In the genomic region with DNA sequence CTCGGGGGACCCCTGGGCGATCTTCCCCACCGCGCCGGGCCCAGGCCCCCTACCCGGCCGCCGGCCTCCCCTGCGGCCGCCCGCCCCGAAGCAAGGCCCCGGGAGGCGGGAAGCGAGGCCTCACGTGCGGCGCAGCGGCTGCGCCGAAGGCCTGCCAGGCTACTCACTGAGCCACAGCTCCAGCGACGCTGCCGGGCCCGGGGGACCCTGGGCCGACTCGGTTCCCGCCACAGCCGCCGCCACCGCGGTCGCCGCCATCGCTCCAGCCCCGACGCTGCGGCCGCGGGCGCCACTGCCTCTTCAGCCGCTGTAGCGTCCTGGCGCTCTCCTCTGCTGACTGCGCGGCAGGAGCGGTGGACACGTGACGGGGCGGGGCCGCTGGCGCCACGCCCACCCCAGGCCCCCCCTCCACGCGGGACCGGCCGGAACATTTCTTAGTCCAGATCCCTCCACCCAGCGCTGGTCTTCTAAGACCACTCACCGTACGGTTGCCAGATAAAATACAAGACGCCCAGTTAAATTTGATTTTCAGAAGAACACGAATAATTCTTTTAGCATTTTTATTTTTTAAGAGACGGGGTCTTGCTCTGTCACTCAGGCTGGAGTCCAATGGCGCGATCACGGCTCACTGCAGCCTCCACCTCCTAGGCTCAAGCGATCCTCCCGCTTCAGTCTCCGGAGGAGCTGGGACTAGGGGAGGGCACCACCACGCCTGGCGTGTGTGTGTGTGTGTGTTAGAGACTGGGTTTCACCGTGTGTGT, we compare ENCODE assay signal across 8 cellular contexts. TPM values are rescaled to one million over a fixed set of nuclear protein-coding genes. Genes with fewer than 3 reads are reported as not detected.
DNase-seq lines count a peak whose midpoint lies in the region; ATAC-seq and TF ChIP-seq lines count a peak whose summit lies in the region.

A gene with protein sequence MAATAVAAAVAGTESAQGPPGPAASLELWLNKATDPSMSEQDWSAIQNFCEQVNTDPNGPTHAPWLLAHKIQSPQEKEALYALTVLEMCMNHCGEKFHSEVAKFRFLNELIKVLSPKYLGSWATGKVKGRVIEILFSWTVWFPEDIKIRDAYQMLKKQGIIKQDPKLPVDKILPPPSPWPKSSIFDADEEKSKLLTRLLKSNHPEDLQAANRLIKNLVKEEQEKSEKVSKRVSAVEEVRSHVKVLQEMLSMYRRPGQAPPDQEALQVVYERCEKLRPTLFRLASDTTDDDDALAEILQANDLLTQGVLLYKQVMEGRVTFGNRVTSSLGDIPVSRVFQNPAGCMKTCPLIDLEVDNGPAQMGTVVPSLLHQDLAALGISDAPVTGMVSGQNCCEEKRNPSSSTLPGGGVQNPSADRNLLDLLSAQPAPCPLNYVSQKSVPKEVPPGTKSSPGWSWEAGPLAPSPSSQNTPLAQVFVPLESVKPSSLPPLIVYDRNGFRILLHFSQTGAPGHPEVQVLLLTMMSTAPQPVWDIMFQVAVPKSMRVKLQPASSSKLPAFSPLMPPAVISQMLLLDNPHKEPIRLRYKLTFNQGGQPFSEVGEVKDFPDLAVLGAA (minus strand): TSS at position 341 of the 761 bp plus-strand sequence. CDS start 83 bp downstream, at position 258.

- H3K4me3 Mint-ChIP-seq in activated T-cell treated with anti-CD3 and anti-CD28 coated beads, Interleukin-2, amount 50 U/mL, for 24 hours: peak within 1 kb of the TSS; percentile 81

- no peak for TF ChIP-seq CTCF in PC-3 (conservative IDR thresholded peaks at IDR 0.05; ENCODE audit: low read depth, low read length)

- no peaks in the 10 kb centered on the region for H3K9me3 ChIP-seq in PC-3 (ENCODE audit: low read length)
- H3K9me3 ChIP-seq in esophagus (ENCODE audit: control insufficient read depth in 2 of 2, insufficient read depth in 1 of 2, low read depth in 1 of 2, low read length in 1 of 2): no peaks in the 10 kb centered on the region
- H3K9me3 ChIP-seq in mucosa of stomach (ENCODE audit: control insufficient read depth, low read length): no peaks in the 10 kb centered on the region

- H3K27ac Mint-ChIP-seq in activated T-cell treated with anti-CD3 and anti-CD28 coated beads, Interleukin-2, amount 50 U/mL, for 24 hours: peak within 1 kb of the TSS; percentile 92

- H3K9me2 ChIP-seq in PC-3 (replicated peaks; ENCODE audit: low read length): no peaks in the 10 kb centered on the region

- H3K4me1 ChIP-seq in PC-3 (ENCODE audit: insufficient read depth, low read length): peaks cover 7% of the 10 kb centered on the region; the same call in 1 of the 2 replicates
- H3K4me1 ChIP-seq in esophagus (ENCODE audit: control insufficient read depth in 2 of 2, insufficient read depth in 2 of 2, low read length in 1 of 2): peaks cover 0 to 14% of the 10 kb centered on the region in 2 donors
- peaks cover 17% of the 10 kb centered on the region for H3K4me1 ChIP-seq in mucosa of stomach (ENCODE audit: control insufficient read depth, insufficient read depth, low read length)

- ATAC-seq in GM21390 (IDR thresholded peaks at IDR 0.05; ENCODE audit: unreplicated experiment) (peak; percentile 78), PC-3 (peak; percentile 80)

- TSS peak; percentile 22 for BruUV-seq in PC-3 (replicated peaks; lab: Mats Ljungman, UMichigan)

- CTCF ChIA-PET in PC-3 (lab: Charles Lee): no interaction called here

- H2AFZ ChIP-seq in PC-3 (ENCODE audit: low read length): peak within 1 kb of the TSS; percentile 89

- H3K9me3 Mint-ChIP-seq in activated T-cell treated with anti-CD3 and anti-CD28 coated beads, Interleukin-2, amount 50 U/mL, for 24 hours: no peaks in the 10 kb centered on the region

- peak within 1 kb of the TSS; percentile 91 for H3K4me2 ChIP-seq in PC-3 (ENCODE audit: low read length)

- WGBS in esophagus, 2 donors: 1% methylated on average over 43 to 72 of the region's 72 CpGs

- intact Hi-C loops in PC-3 (cut with micrococcal nuclease): loop anchor here (1.0 kb wide), 1 partner anchor 47 kb away; a partner anchor contains a TSS

- no peaks in the 10 kb centered on the region for H3K27me3 Mint-ChIP-seq in activated T-cell treated with anti-CD3 and anti-CD28 coated beads, Interleukin-2, amount 50 U/mL, for 24 hours

- peaks cover 41% of the 10 kb centered on the region for H3K79me2 ChIP-seq in PC-3 (ENCODE audit: low read length)

- H3K9ac ChIP-seq in PC-3 (ENCODE audit: low read length): peak within 1 kb of the TSS; percentile 63
- H3K9ac ChIP-seq in mucosa of stomach (ENCODE audit: low read length): peak within 1 kb of the TSS; percentile 71

- H3F3A ChIP-seq in PC-3 (ENCODE audit: low read length, unreplicated experiment): no peaks in the 10 kb centered on the region

- H3K27ac ChIP-seq in PC-3 (ENCODE audit: low read length) (no peak within 1 kb of the TSS), esophagus (ENCODE audit: low read depth in 2 of 2, low read length in 1 of 2) (peak within 1 kb of the TSS; percentile 74 to 81)

- H3K4me1 Mint-ChIP-seq in activated T-cell treated with anti-CD3 and anti-CD28 coated beads, Interleukin-2, amount 50 U/mL, for 24 hours (ENCODE audit: low read depth): peaks cover 53% of the 10 kb centered on the region

- H3K36me3 ChIP-seq in PC-3 (ENCODE audit: low read depth, low read length) (no peaks in the 10 kb centered on the region), esophagus (ENCODE audit: control insufficient read depth in 2 of 2, insufficient read depth in 2 of 2, low read length in 1 of 2) (no peaks in the 10 kb centered on the region), mucosa of stomach (ENCODE audit: control insufficient read depth, insufficient read depth, low read length) (no peaks in the 10 kb centered on the region)

- peak within 1 kb of the TSS; percentile 80 for H3K4me3 ChIP-seq in PC-3 (ENCODE audit: low read length)
- peak within 1 kb of the TSS; percentile 76 to 90 for H3K4me3 ChIP-seq in esophagus (ENCODE audit: low read depth in 1 of 2, low read length in 2 of 2)
- peak within 1 kb of the TSS; percentile 67 for H3K4me3 ChIP-seq in mucosa of stomach (ENCODE audit: low read length)

- H3K36me3 Mint-ChIP-seq in activated T-cell treated with anti-CD3 and anti-CD28 coated beads, Interleukin-2, amount 50 U/mL, for 24 hours (ENCODE audit: low read depth): peaks cover 55% of the 10 kb centered on the region

- POLR2A ChIA-PET in PC-3 (lab: Charles Lee; ENCODE audit: unreplicated experiment): interaction anchor here (0.6 kb wide), 1 partner anchor 85 kb away, joined by 4 read pairs; no protein-coding TSS in a partner anchor

- DNase-seq in Caki2 (ENCODE audit: low read depth) (peak; percentile 85), HuH-7 (ENCODE audit: low spot score) (peak; percentile 80), PC-3 (peak; percentile 70)
- peak; percentile 89 for DNase-seq in activated T-cell treated with anti-CD3 and anti-CD28 coated beads, Interleukin-2, amount 50 U/mL, for 24 hours
- peak; percentile 48 to 63 for DNase-seq in stimulated activated CD8-positive, alpha-beta memory T cell treated with anti-CD3 and anti-CD28 coated beads, Interleukin-4, amount 100 ng/mL, for 4 hours (ENCODE audit: low read depth in 2 of 2, low spot score in 1 of 2)

- H3K27me3 ChIP-seq in PC-3 (ENCODE audit: low read length): no peaks in the 10 kb centered on the region
- H3K27me3 ChIP-seq in esophagus (ENCODE audit: control insufficient read depth in 1 of 2, insufficient read depth in 2 of 2, low read length in 2 of 2): no peaks in the 10 kb centered on the region
- H3K27me3 ChIP-seq in mucosa of stomach (ENCODE audit: control insufficient read depth, insufficient read depth, low read length): no peaks in the 10 kb centered on the region

- H4K20me1 ChIP-seq in PC-3 (ENCODE audit: low read length): peaks cover 27% of the 10 kb centered on the region; the same call in 1 of the 2 replicates

- in situ Hi-C loops in Caki2 (cut with HindIII; ENCODE audit: low pct_unique_long_range_greater_than_20kb, low sequenced_read_pairs): no loop called here

RNA-seq across cellular contexts. Expression of the gene that starts here (rescaled TPM):
- total RNA-seq in Caki2 (2014; rRNA removed; shearing (Covaris generic); ENCODE audit: low replicate concordance): 52.7 and 67.6 TPM in 2 replicates
- 26.5 and 29.0 TPM in 2 replicates for total RNA-seq in PC-3 (2014; rRNA removed)
- 10 to 100 TPM; 12.6 to 15.9 TPM for polyA plus RNA-seq in esophagus
